Comparison of ENCODE assay signal across 16 cellular contexts in genomic region chr7:15862016-15862780, GRCh38.
A peak's percentile ranks its signal among the peaks of the same experiment; 100 is the strongest.
DNase-seq lines count a peak whose midpoint lies in the region; ATAC-seq and TF ChIP-seq lines count a peak whose summit lies in the region.
"Had no signal": no experiment of that assay in that cellular context is flagged by ENCODE, and none has a peak within 500 bp of the region (broad histone marks: within the 10 kb centered on the region; RNA-seq: fewer than 3 reads in every experiment).

No MANE protein-coding gene starts in this region.

- in situ Hi-C loops in gastrocnemius medialis (cut with MboI; ENCODE audit: low sequenced_read_pairs in 4 of 4), result no loop called here

- H3K27me3 ChIP-seq in thoracic aorta (replicated peaks; ENCODE audit: insufficient read depth) (no peaks in the 10 kb centered on the region), gastrocnemius medialis (no peaks in the 10 kb centered on the region)

- H3K4me1 ChIP-seq in thoracic aorta (ENCODE audit: control insufficient read depth in 1 of 2, low read depth in 2 of 2), result peaks cover 10 to 47% of the 10 kb centered on the region in 2 donors
- H3K4me1 ChIP-seq in gastrocnemius medialis, result no peaks in the 10 kb centered on the region

- H3K4me3 ChIP-seq in coronary artery (peak overlapping the region; percentile 7), thoracic aorta (peak overlapping the region; percentile 18), gastrocnemius medialis (no peak overlapping the region)

- DNase-seq in left cardiac atrium (no peak), left ventricle myocardium superior (no peak), coronary artery (ENCODE audit: low spot score) (no peak), omental fat pad (ENCODE audit: low spot score) (no peak), thoracic aorta (ENCODE audit: low spot score) (no peak), gastrocnemius medialis (no peak)
- DNase-seq: 8988T; DMS79 treated with DMSO at 0.1 percent for 48 hours; NCI-H1105 treated with DMSO at 0.1 percent for 48 hours; NCI-H1694 treated with DMSO at 0.1 percent for 48 hours; NCI-H2107; NCI-H510A; NCI-H748 treated with DMSO at 0.1 percent for 48 hours; NK-92 treated with Interleukin-12 subunit alpha and Interleukin-12 subunit beta, amount 100 ng/mL, for 24 hours had no signal

- no peak for TF ChIP-seq POLR2A in gastrocnemius medialis (IDR thresholded peaks at IDR 0.05)

- intact Hi-C loops in left cardiac atrium (cut with DNase I), result no loop called here
- intact Hi-C loops in left ventricle myocardium superior (cut with micrococcal nuclease), result no loop called here
- intact Hi-C loops in gastrocnemius medialis (cut with DNase I; ENCODE audit: low total_unique reads), result no loop called here

- TF ChIP-seq CTCF in coronary artery (IDR thresholded peaks at IDR 0.05) (no peak), omental fat pad (IDR thresholded peaks at IDR 0.05) (no peak), thoracic aorta (IDR thresholded peaks at IDR 0.05) (no peak), gastrocnemius medialis (IDR thresholded peaks at IDR 0.05 in 4 of 5, conservative IDR thresholded peaks at IDR 0.05 in 1 of 5) (no peak)

- H3K27ac ChIP-seq in coronary artery, result peak overlapping the region; percentile 11 to 72
- peak overlapping the region; percentile 21 to 65 for H3K27ac ChIP-seq in thoracic aorta
- no peak overlapping the region for H3K27ac ChIP-seq in gastrocnemius medialis

- no peaks in the 10 kb centered on the region for H3K9me3 ChIP-seq in thoracic aorta
- H3K9me3 ChIP-seq in gastrocnemius medialis, result no peaks in the 10 kb centered on the region

- H3K36me3 ChIP-seq in thoracic aorta (no peaks in the 10 kb centered on the region), gastrocnemius medialis (no peaks in the 10 kb centered on the region)

- ATAC-seq in left cardiac atrium (peak; percentile 59 to 60), left ventricle myocardium superior (no peak), omental fat pad (ENCODE audit: low FRiP score) (peak; percentile 23), thoracic aorta (ENCODE audit: insufficient number of reproducible peaks, low FRiP score, low read depth) (peak; percentile 50), HG03135 (IDR thresholded peaks at IDR 0.05; ENCODE audit: unreplicated experiment) (no peak), GM21528 (IDR thresholded peaks at IDR 0.05; ENCODE audit: low FRiP score, unreplicated experiment) (no peak), gastrocnemius medialis (no peak)

Comparison
In these comparisons a context has a peak if more than half of its experiments do, and no peak if none do; other contexts are left out.
1. ATAC-seq: peak in left cardiac atrium (2 of 2), omental fat pad (single experiment) and thoracic aorta (single experiment); none in left ventricle myocardium superior (single experiment), HG03135 (single experiment), GM21528 (single experiment) and gastrocnemius medialis (0 of 2).
2. H3K27ac ChIP-seq: peak in coronary artery (2 of 2) and thoracic aorta (2 of 2); none in gastrocnemius medialis (0 of 4).
3. H3K4me3 ChIP-seq: peak in coronary artery (single experiment) and thoracic aorta (single experiment); none in gastrocnemius medialis (0 of 4).